In the genomic region with DNA sequence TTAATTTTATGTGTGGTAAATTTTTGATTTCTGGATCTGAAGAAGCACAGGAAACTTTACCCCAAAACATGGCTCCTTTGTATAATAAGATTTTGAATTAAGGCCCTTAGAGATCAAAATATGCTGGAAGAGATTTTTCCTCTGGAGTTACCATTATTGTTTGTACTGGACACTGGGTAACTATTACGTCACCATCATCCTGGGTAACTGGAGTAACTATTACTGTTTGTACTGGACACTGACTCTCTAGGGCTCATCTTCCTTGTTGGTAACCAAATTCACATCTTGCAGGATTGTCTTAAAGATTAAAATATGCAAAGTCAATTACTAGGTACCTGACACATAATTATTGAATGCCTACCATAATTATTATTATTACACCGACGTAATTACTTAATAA, we compare ENCODE assay signal across 11 cellular contexts.
"Had no signal": no experiment of that assay in that cellular context is flagged by ENCODE, and none has a peak within 500 bp of the region (broad histone marks: within the 10 kb centered on the region; RNA-seq: fewer than 3 reads in every experiment).

No MANE protein-coding gene starts in this region.

- DNase-seq: GM23248, GOT3, H7, H9, HCEC 1CT, HFFc6 had no signal

- H2AFZ ChIP-seq: GM23248, GM23338 had no signal

- H3K9ac ChIP-seq: GM23248 had no signal

- FAIRE-seq: H1, H54 had no signal

- H3K4me2 ChIP-seq: GM23338 had no signal

- ATAC-seq: GM23338, HCT116 had no signal

- H3K36me3 ChIP-seq: HAP-1 had no signal

- H3K27ac ChIP-seq: GM23248 had no signal

- H3K4me3 ChIP-seq: GM23248, GM23338, HAP-1 had no signal

- H3K9me3 ChIP-seq: HAP-1 had no signal
